24 cellular contexts compared by ENCODE assay signal in genomic region chr1:3404801-3405200, GRCh38. TPM values are rescaled to one million over a fixed set of nuclear protein-coding genes. Genes with fewer than 3 reads are reported as not detected.
"Had no signal": no experiment of that assay in that cellular context is flagged by ENCODE, and none has a peak within 500 bp of the region (broad histone marks: within the 10 kb centered on the region; RNA-seq: fewer than 3 reads in every experiment).

No MANE protein-coding gene starts in this region.

- H3K4me2 ChIP-seq: hepatocyte had no signal

- H3K4me1 Mint-ChIP-seq: immature natural killer cell, memory B cell had no signal

- H3K27me3 ChIP-seq: heart left ventricle, hepatocyte had no signal

- ATAC-seq: gastroesophageal sphincter; heart left ventricle; left cardiac atrium; left lung; left ventricle myocardium superior; lower lobe of right lung; naive thymus-derived CD4-positive, alpha-beta T cell had no signal

- FAIRE-seq: endothelial cell of umbilical vein, frontal cortex had no signal

- H3K9me3 Mint-ChIP-seq: immature natural killer cell, memory B cell had no signal

- DNase-seq: dermis blood vessel endothelial cell; dorsolateral prefrontal cortex; effector CD4-positive, alpha-beta T cell; effector memory CD4-positive, alpha-beta T cell; heart left ventricle; hypothalamus; immature natural killer cell; islet precursor cell; left cardiac atrium; left lung; left ventricle myocardium superior; lower lobe of right lung; mesendoderm; midbrain; naive thymus-derived CD4-positive, alpha-beta T cell had no signal

- H2AFZ ChIP-seq: hepatocyte had no signal

- H3K36me3 ChIP-seq: left lung had no signal

- H3K4me3 ChIP-seq: coronary artery, dorsolateral prefrontal cortex, esophagus muscularis mucosa, gastroesophageal sphincter, heart left ventricle, hepatocyte, left lung, lower lobe of right lung had no signal

- H3K27ac Mint-ChIP-seq: immature natural killer cell; memory B cell; naive thymus-derived CD4-positive, alpha-beta T cell had no signal

- H3K79me2 ChIP-seq: hepatocyte had no signal

- H3K4me3 Mint-ChIP-seq: immature natural killer cell; memory B cell; naive thymus-derived CD4-positive, alpha-beta T cell had no signal

- H3K4me1 ChIP-seq: foreskin keratinocyte, left lung, lower lobe of right lung had no signal

- H3K9me3 ChIP-seq: esophagus muscularis mucosa, gastroesophageal sphincter, heart left ventricle, left lung, lower lobe of right lung had no signal

- H3K36me3 Mint-ChIP-seq: immature natural killer cell; memory B cell; naive thymus-derived CD4-positive, alpha-beta T cell had no signal

- H3K27ac ChIP-seq: coronary artery, dorsolateral prefrontal cortex, esophagus muscularis mucosa, foreskin keratinocyte, gastroesophageal sphincter, heart left ventricle, hepatocyte, left lung, lower lobe of right lung had no signal

RNA-seq across cellular contexts. Expression of gene ARHGEF16, which starts 49.7 kb away (rescaled TPM):
- total RNA-seq: frontal cortex, mononuclear cell had no signal
- polyA plus RNA-seq: immature natural killer cell; naive thymus-derived CD4-positive, alpha-beta T cell had no signal
